8 cellular contexts compared by ENCODE assay signal in genomic region chr11:33736148-33736809, GRCh38. TPM values are rescaled to one million over a fixed set of nuclear protein-coding genes. Genes with fewer than 3 reads are reported as not detected.
A peak's percentile ranks its signal among the peaks of the same experiment; 100 is the strongest.
DNase-seq lines count a peak whose midpoint lies in the region; ATAC-seq and TF ChIP-seq lines count a peak whose summit lies in the region.

Gene CD59 (minus strand): TSS chr11:33736423. CDS start chr11:33722445, 13,978 bp downstream.

- POLR2A ChIA-PET in T-cell (lab: Charles Lee) = interaction anchor here (0.6 to 1.5 kb wide), 6 partner anchors 17 to 710 kb away, joined by 3 to 9 read pairs (median 6); no protein-coding TSS in a partner anchor

- H3K36me3 ChIP-seq in adipocyte (ENCODE audit: control insufficient read depth, insufficient read depth, low read length, severe bottlenecking) (peaks cover 12% of the 10 kb centered on the region), parathyroid adenoma (ENCODE audit: control insufficient read depth, insufficient read depth, low read length) (no peaks in the 10 kb centered on the region), tibial artery (peaks cover 0 to 5% (median 0%) of the 10 kb centered on the region in 3 donors)

- TF ChIP-seq CTCF in GM12865 (IDR thresholded peaks at IDR 0.05; ENCODE audit: insufficient read depth, low read depth, low read length, missing control alignments) = no peak
- TF ChIP-seq CTCF in parathyroid adenoma (IDR thresholded peaks at IDR 0.05) = no peak
- no peak for TF ChIP-seq CTCF in tibial artery (IDR thresholded peaks at IDR 0.05)

- H3K79me2 ChIP-seq in parathyroid adenoma = peaks cover 25% of the 10 kb centered on the region

- H3K4me3 ChIP-seq in GM12865 (ENCODE audit: low read depth, low read length) (peak within 1 kb of the TSS; percentile 94), adipocyte (ENCODE audit: low read length) (peak within 1 kb of the TSS; percentile 95), parathyroid adenoma (ENCODE audit: low read depth, low read length) (peak within 1 kb of the TSS; percentile 85), tibial artery (peak within 1 kb of the TSS; percentile 61 to 78)

- DNase-seq in GM12865 (ENCODE audit: low read depth) (peak; percentile 91), NCI-H1105 treated with DMSO at 0.1 percent for 48 hours (lab: John Stamatoyannopoulos, UW) (peak; percentile 87), T-cell (peak; percentile 71 to 92 (median 84)), adipocyte (ENCODE audit: low read depth) (peak; percentile 98), Right ventricle myocardium superior (peak; percentile 98), tibial artery (peak; percentile 96 to 98)

- H3K4me3 Mint-ChIP-seq in T-cell = peak within 1 kb of the TSS; percentile 90 to 93 (median 90)

- H3K36me3 Mint-ChIP-seq in T-cell = peaks cover 7% of the 10 kb centered on the region

- H3K27ac Mint-ChIP-seq in T-cell = peak within 1 kb of the TSS; percentile 77 to 89

- peak within 1 kb of the TSS; percentile 74 for H2AFZ ChIP-seq in parathyroid adenoma

- CTCF ChIA-PET in T-cell (lab: Charles Lee) = interaction anchor here (0.5 to 0.7 kb wide), 5 partner anchors 155 to 1168 kb away, joined by 3 to 5 read pairs (median 3); no protein-coding TSS in a partner anchor

- intact Hi-C loops in Right ventricle myocardium superior (cut with DNase I) = loop anchor here (5.0 kb wide), 1 partner anchor 44 kb away; no protein-coding TSS in a partner anchor
- intact Hi-C loops in tibial artery (cut with DNase I; ENCODE audit: low total_unique reads) = loop anchor here (1.0 to 5.0 kb wide), 3 partner anchors 34 to 374 kb away; partner anchors contain the start of genes C11orf91 and FBXO3

- H3K27me3 ChIP-seq in adipocyte (replicated peaks; ENCODE audit: control insufficient read depth, insufficient read depth, low read length) (no peaks in the 10 kb centered on the region), parathyroid adenoma (ENCODE audit: control insufficient read depth, insufficient read depth, low read length) (no peaks in the 10 kb centered on the region), tibial artery (no peaks in the 10 kb centered on the region)

- H3K27me3 Mint-ChIP-seq in T-cell = no peaks in the 10 kb centered on the region

- H3K9me3 ChIP-seq in adipocyte (ENCODE audit: control insufficient read depth, low read length) (no peaks in the 10 kb centered on the region), parathyroid adenoma (ENCODE audit: control insufficient read depth, low read length) (no peaks in the 10 kb centered on the region), tibial artery (no peaks in the 10 kb centered on the region)

- H3K4me2 ChIP-seq in parathyroid adenoma (ENCODE audit: low read length) = peak within 1 kb of the TSS; percentile 88

- H3K9ac ChIP-seq in adipocyte (ENCODE audit: low read length) (peak within 1 kb of the TSS; percentile 94), parathyroid adenoma (peak within 1 kb of the TSS; percentile 94)

- H3K4me1 ChIP-seq in adipocyte (ENCODE audit: control insufficient read depth, insufficient read depth, low read length) = peaks cover 37% of the 10 kb centered on the region
- peaks cover 14% of the 10 kb centered on the region for H3K4me1 ChIP-seq in parathyroid adenoma
- peaks cover 0 to 41% (median 27%) of the 10 kb centered on the region in 4 donors for H3K4me1 ChIP-seq in tibial artery

- H3K4me1 Mint-ChIP-seq in T-cell = peaks cover 33 to 36% (median 33%) of the 10 kb centered on the region in 3 donors

- H3K27ac ChIP-seq in parathyroid adenoma (peak within 1 kb of the TSS; percentile 97), tibial artery (peak within 1 kb of the TSS; percentile 86 to 89)

- ATAC-seq in HG02642 (IDR thresholded peaks at IDR 0.05; ENCODE audit: poor library complexity, unreplicated experiment) (peak; percentile 65), T-cell (replicated peaks in 1 of 4) (peak; percentile 87 to 90 (median 88)), Right ventricle myocardium superior (ENCODE audit: poor library complexity) (peak; percentile 96)

- H3K9me3 Mint-ChIP-seq in T-cell = peaks cover 0 to 7% (median 0%) of the 10 kb centered on the region in 3 donors

RNA-seq across cellular contexts. Expression of gene CD59, which starts in this region (rescaled TPM):
- total RNA-seq in T-cell (10 to 100 TPM; 34.3 to 85.8 (median 71.9) TPM), Right ventricle myocardium superior (713 TPM)

Comparison
In these comparisons a context has a peak if more than half of its experiments do, and no peak if none do; other contexts are left out.
1. Peak in every context shown above with its lines: DNase-seq, ATAC-seq, H3K4me3 ChIP-seq and H3K27ac ChIP-seq.